ENCODE assay signal across 12 cellular contexts in genomic region chr12:4277856-4278581, GRCh38. TPM values are rescaled to one million over a fixed set of nuclear protein-coding genes. Genes with fewer than 3 reads are reported as not detected.
A peak's percentile ranks its signal among the peaks of the same experiment; 100 is the strongest.
DNase-seq lines count a peak whose midpoint lies in the region; ATAC-seq, FAIRE-seq and TF ChIP-seq lines count a peak whose summit lies in the region.
"Had no signal": no experiment of that assay in that cellular context is flagged by ENCODE, and none has a peak within 500 bp of the region (broad histone marks: within the 10 kb centered on the region; RNA-seq: fewer than 3 reads in every experiment).

No MANE protein-coding gene starts in this region.

- no peak for DNase-seq in CD4-positive, alpha-beta memory T cell
- DNase-seq in HTR-8/SVneo (ENCODE audit: insufficient read length, low spot score) (no peak), astrocyte (ENCODE audit: low read depth) (no peak), ureter (ENCODE audit: low spot score) (no peak), NCI-H524 (lab: John Stamatoyannopoulos, UW) (no peak)
- DNase-seq in naive thymus-derived CD4-positive, alpha-beta T cell = no peak
- DNase-seq in effector CD8-positive, alpha-beta T cell (lab: John Stamatoyannopoulos, UW) = no peak
- DNase-seq: kidney glomerular epithelial cell, NCI-H345, SHP77 treated with DMSO at 0.1 percent for 48 hours had no signal

- intact Hi-C loops in CD4-positive, alpha-beta memory T cell (cut with micrococcal nuclease) = loop anchor here (1.0 kb wide), 6 partner anchors 27 to 393 kb away; no protein-coding TSS in a partner anchor
- intact Hi-C loops in naive thymus-derived CD4-positive, alpha-beta T cell (cut with micrococcal nuclease) = loop anchor here (1.0 to 2.0 kb wide), 12 partner anchors 9 to 977 kb away; partner anchors contain the start of gene CRACR2A (in 1 of the 2)

- CTCF ChIA-PET in CD4-positive, alpha-beta memory T cell (lab: Charles Lee; ENCODE audit: partially characterized antibody) = interaction anchor here (0.7 to 16.3 kb wide), 38 partner anchors 8 to 978 kb away, joined by 3 to 304 read pairs (median 8); partner anchors contain the start of gene PARP11
- CTCF ChIA-PET in naive thymus-derived CD4-positive, alpha-beta T cell (lab: Charles Lee) = interaction anchor here (0.5 to 7.3 kb wide), 25 partner anchors 7 to 631 kb away, joined by 3 to 102 read pairs (median 5); no protein-coding TSS in a partner anchor

- H3K79me2 ChIP-seq in astrocyte (ENCODE audit: insufficient read depth, low read length) = no peaks in the 10 kb centered on the region

- no peak for TF ChIP-seq CTCF in astrocyte (IDR thresholded peaks at IDR 0.05; ENCODE audit: insufficient read depth, low read depth, low read length)

- peaks cover 60% of the 10 kb centered on the region for H3K36me3 ChIP-seq in CD4-positive, alpha-beta memory T cell (ENCODE audit: insufficient read depth, low read length)
- H3K36me3 ChIP-seq in astrocyte (ENCODE audit: insufficient read depth, low read length) = no peaks in the 10 kb centered on the region
- H3K36me3 ChIP-seq in naive thymus-derived CD4-positive, alpha-beta T cell (ENCODE audit: control insufficient read depth in 2 of 3, insufficient read depth in 3 of 3, low read length in 3 of 3) = peaks cover 20 to 76% (median 40%) of the 10 kb centered on the region in 3 experiments

- peaks cover 38 to 88% (median 67%) of the 10 kb centered on the region in 4 donors for H3K4me1 Mint-ChIP-seq in CD4-positive, alpha-beta memory T cell
- peaks cover 48% of the 10 kb centered on the region for H3K4me1 Mint-ChIP-seq in astrocyte (ENCODE audit: low read depth, unreplicated experiment)
- peaks cover 40 to 74% (median 65%) of the 10 kb centered on the region in 7 donors for H3K4me1 Mint-ChIP-seq in naive thymus-derived CD4-positive, alpha-beta T cell

- H3K4me2 ChIP-seq in astrocyte (ENCODE audit: low read length) = no peak overlapping the region

- no peaks in the 10 kb centered on the region for H3K9me3 Mint-ChIP-seq in CD4-positive, alpha-beta memory T cell
- H3K9me3 Mint-ChIP-seq in astrocyte (ENCODE audit: unreplicated experiment) = no peaks in the 10 kb centered on the region
- H3K9me3 Mint-ChIP-seq in naive thymus-derived CD4-positive, alpha-beta T cell = peaks cover 0 to 3% (median 0%) of the 10 kb centered on the region in 11 donors

- H3K4me3 ChIP-seq in CD4-positive, alpha-beta memory T cell (ENCODE audit: low read length in 2 of 2) = no peak overlapping the region
- no peak overlapping the region for H3K4me3 ChIP-seq in astrocyte (ENCODE audit: insufficient read depth, low read depth, low read length)
- no peak overlapping the region for H3K4me3 ChIP-seq in naive thymus-derived CD4-positive, alpha-beta T cell (ENCODE audit: low read length)

- ATAC-seq in naive thymus-derived CD4-positive, alpha-beta T cell = no peak
- ATAC-seq in GM19351 (IDR thresholded peaks at IDR 0.05; ENCODE audit: unreplicated experiment) = no peak

- peaks cover 57 to 87% of the 10 kb centered on the region in 2 donors for H3K36me3 Mint-ChIP-seq in CD4-positive, alpha-beta memory T cell
- H3K36me3 Mint-ChIP-seq in astrocyte (ENCODE audit: low read depth, unreplicated experiment) = peaks cover 40% of the 10 kb centered on the region
- peaks cover 4 to 72% (median 27%) of the 10 kb centered on the region in 5 donors for H3K36me3 Mint-ChIP-seq in naive thymus-derived CD4-positive, alpha-beta T cell

- peaks cover 71% of the 10 kb centered on the region for H3K4me1 ChIP-seq in CD4-positive, alpha-beta memory T cell (ENCODE audit: insufficient read depth, low read length)
- H3K4me1 ChIP-seq in astrocyte (ENCODE audit: insufficient read depth, low read length) = peaks cover 11% of the 10 kb centered on the region
- peaks cover 34 to 54% of the 10 kb centered on the region in 2 donors for H3K4me1 ChIP-seq in naive thymus-derived CD4-positive, alpha-beta T cell (ENCODE audit: control insufficient read depth in 2 of 2, insufficient read depth in 2 of 2, low read length in 2 of 2)

- H3K9me3 ChIP-seq in CD4-positive, alpha-beta memory T cell (ENCODE audit: control insufficient read depth in 1 of 2, low read length in 2 of 2) = no peaks in the 10 kb centered on the region
- H3K9me3 ChIP-seq in astrocyte (ENCODE audit: insufficient read depth, low read depth, low read length) = no peaks in the 10 kb centered on the region
- no peaks in the 10 kb centered on the region for H3K9me3 ChIP-seq in naive thymus-derived CD4-positive, alpha-beta T cell (ENCODE audit: control insufficient read depth in 2 of 3, low read length in 3 of 3)
- H3K9me3 ChIP-seq: thoracic aorta had no signal

- no peak overlapping the region for H2AFZ ChIP-seq in astrocyte (ENCODE audit: low read depth, low read length)

- POLR2A ChIA-PET in CD4-positive, alpha-beta memory T cell (lab: Charles Lee; ENCODE audit: partially characterized antibody) = interaction anchor here (0.8 to 13.1 kb wide), 19 partner anchors 8 to 405 kb away, joined by 3 to 253 read pairs (median 7); partner anchors contain the start of genes PARP11 and TIGAR
- POLR2A ChIA-PET in naive thymus-derived CD4-positive, alpha-beta T cell (lab: Charles Lee) = interaction anchor here (0.6 to 3.6 kb wide), 12 partner anchors 10 to 404 kb away, joined by 3 to 44 read pairs (median 4); no protein-coding TSS in a partner anchor

- H4K20me1 ChIP-seq in astrocyte (ENCODE audit: insufficient read depth, low read length) = peaks cover 36% of the 10 kb centered on the region

- peak overlapping the region in 5 of 8 donors; percentile 30 to 65 (median 48) for H3K4me3 Mint-ChIP-seq in CD4-positive, alpha-beta memory T cell
- H3K4me3 Mint-ChIP-seq in astrocyte (ENCODE audit: unreplicated experiment) = peak overlapping the region; percentile 98
- peak overlapping the region in 5 of 10 donors; percentile 21 to 76 (median 34) for H3K4me3 Mint-ChIP-seq in naive thymus-derived CD4-positive, alpha-beta T cell

- peak overlapping the region; percentile 34 for H3K27ac ChIP-seq in CD4-positive, alpha-beta memory T cell (ENCODE audit: low read depth, low read length)
- no peak overlapping the region for H3K27ac ChIP-seq in astrocyte (ENCODE audit: low read depth, low read length)
- peak overlapping the region; percentile 48 for H3K27ac ChIP-seq in naive thymus-derived CD4-positive, alpha-beta T cell (ENCODE audit: low read depth, low read length)

- H3K9ac ChIP-seq in astrocyte (ENCODE audit: low read length) = no peak overlapping the region

- FAIRE-seq in HTR-8/SVneo (lab: Jason Lieb, UNC) = peak; percentile 81
- FAIRE-seq in astrocyte (lab: Jason Lieb, UNC) = no peak

- H3K27me3 Mint-ChIP-seq in CD4-positive, alpha-beta memory T cell = no peaks in the 10 kb centered on the region
- H3K27me3 Mint-ChIP-seq in astrocyte (ENCODE audit: low read depth, unreplicated experiment) = no peaks in the 10 kb centered on the region
- no peaks in the 10 kb centered on the region for H3K27me3 Mint-ChIP-seq in naive thymus-derived CD4-positive, alpha-beta T cell

- peak overlapping the region; percentile 64 to 98 (median 87) for H3K27ac Mint-ChIP-seq in CD4-positive, alpha-beta memory T cell
- peak overlapping the region; percentile 70 for H3K27ac Mint-ChIP-seq in astrocyte (ENCODE audit: unreplicated experiment)
- H3K27ac Mint-ChIP-seq in naive thymus-derived CD4-positive, alpha-beta T cell = peak overlapping the region in 7 of 9 donors; percentile 6 to 98 (median 81)

- H3K27me3 ChIP-seq in CD4-positive, alpha-beta memory T cell (ENCODE audit: insufficient read depth, low read length) = no peaks in the 10 kb centered on the region
- peaks cover 57% of the 10 kb centered on the region for H3K27me3 ChIP-seq in astrocyte (ENCODE audit: insufficient read depth, low read length)
- no peaks in the 10 kb centered on the region for H3K27me3 ChIP-seq in naive thymus-derived CD4-positive, alpha-beta T cell (ENCODE audit: control insufficient read depth in 2 of 2, insufficient read depth in 2 of 2, low read length in 2 of 2)

RNA-seq across cellular contexts. Expression of gene CCND2, which starts 4.5 kb away (rescaled TPM):
- 100 to 1,000 TPM; 150 to 151 TPM for total RNA-seq in CD4-positive, alpha-beta memory T cell
- 100 to 1,000 TPM in 1 of 2 donors, 10 to 100 TPM in 1; 83.3 to 103 TPM for polyA plus RNA-seq in CD4-positive, alpha-beta memory T cell
- total RNA-seq in astrocyte (607 and 726 TPM in 2 replicates), ureter (108 TPM)
- 100 to 1,000 TPM in 3 of 5 experiments, 10 to 100 TPM in 2; 95.7 to 659 (median 125) TPM for total RNA-seq in naive thymus-derived CD4-positive, alpha-beta T cell
- 10 to 100 TPM; 57.3 to 65.1 TPM for polyA plus RNA-seq in naive thymus-derived CD4-positive, alpha-beta T cell

RNA-seq across cellular contexts. Expression of gene TIGAR, which starts 43.0 kb away (rescaled TPM):
- total RNA-seq in CD4-positive, alpha-beta memory T cell = 10 to 100 TPM; 15.2 to 17.3 TPM
- polyA plus RNA-seq in CD4-positive, alpha-beta memory T cell = 1 to 10 TPM; 1.9 to 2.7 TPM
- total RNA-seq in astrocyte = 91.7 and 95.4 TPM in 2 replicates
- total RNA-seq in naive thymus-derived CD4-positive, alpha-beta T cell = 10 to 100 TPM in 3 of 5 experiments, 1 to 10 TPM in 2; 7.1 to 15.8 (median 11.1) TPM
- polyA plus RNA-seq in naive thymus-derived CD4-positive, alpha-beta T cell = 1 to 10 TPM; 4.4 to 6.6 TPM
- 14.3 TPM for total RNA-seq in ureter
